Comparison of ENCODE assay signal across 28 cellular contexts in genomic region chr21:37117204-37117603, GRCh38.
"Had no signal": no experiment of that assay in that cellular context is flagged by ENCODE, and none has a peak within 500 bp of the region (broad histone marks: within the 10 kb centered on the region; RNA-seq: fewer than 3 reads in every experiment).

No MANE protein-coding gene starts in this region.

- DNase-seq: activated CD4-positive, alpha-beta memory T cell treated with anti-CD3 and anti-CD28 coated beads for 36 hours; activated CD4-positive, alpha-beta T cell treated with anti-CD3 and anti-CD28 coated beads for 36 hours; activated CD4-positive, alpha-beta T cell treated with anti-CD3 and anti-CD28 coated beads, Interleukin-2, amount 10 ng/mL, durations not matched to agents 24 days and 14 days; activated CD4-positive, CD25-positive, alpha-beta regulatory T cell; activated CD4-positive, CD25-positive, alpha-beta regulatory T cell treated with anti-CD3 and anti-CD28 coated beads, Interleukin-2, amount 50 U/mL, for 72 hours; activated CD8-positive, alpha-beta memory T cell treated with anti-CD3 and anti-CD28 coated beads, Interleukin-2, amount 10 ng/mL, durations not matched to agents 7 days and 5 days; activated CD8-positive, alpha-beta memory T cell treated with anti-CD3 and anti-CD28 coated beads, Interleukin-2, amount 50 U/mL, for 4 hours; activated CD8-positive, alpha-beta T cell treated with anti-CD3 and anti-CD28 coated beads, Interleukin-2, amount 10 ng/mL, durations not matched to agents 7 days and 5 days; activated effector memory CD4-positive, alpha-beta T cell treated with anti-CD3 and anti-CD28 coated beads, Interleukin-2, amount 50 U/mL, for 16 hours; activated naive CD4-positive, alpha-beta T cell treated with anti-CD3 and anti-CD28 coated beads for 36 hours; activated T-cell treated with anti-CD3 and anti-CD28 coated beads, Interleukin-2, amount 50 U/mL, for 1 hour; activated T-cell treated with anti-CD3 and anti-CD28 coated beads, Interleukin-2, amount 50 U/mL, for 48 hours; amniotic stem cell; aorta; body of pancreas; caudate nucleus; cortex of kidney; dermis blood vessel endothelial cell; effector CD4-positive, alpha-beta T cell; effector memory CD8-positive, alpha-beta T cell; esophagus squamous epithelium; foreskin melanocyte had no signal

- H3K9me3 ChIP-seq: body of pancreas, esophagus squamous epithelium, gastroesophageal sphincter had no signal

- H3K4me1 ChIP-seq: gastroesophageal sphincter had no signal

- H3K27me3 Mint-ChIP-seq: activated CD4-positive, alpha-beta memory T cell treated with anti-CD3 and anti-CD28 coated beads for 36 hours; activated CD4-positive, alpha-beta T cell treated with anti-CD3 and anti-CD28 coated beads for 36 hours; activated CD4-positive, alpha-beta T cell treated with anti-CD3 and anti-CD28 coated beads, Interleukin-2, amount 10 ng/mL, durations not matched to agents 24 days and 14 days; activated CD8-positive, alpha-beta memory T cell treated with anti-CD3 and anti-CD28 coated beads, Interleukin-2, amount 10 ng/mL, durations not matched to agents 7 days and 5 days; activated naive CD8-positive, alpha-beta T cell; effector memory CD8-positive, alpha-beta T cell had no signal

- H3K27ac Mint-ChIP-seq: activated CD4-positive, alpha-beta memory T cell treated with anti-CD3 and anti-CD28 coated beads for 36 hours; activated CD4-positive, alpha-beta T cell treated with anti-CD3 and anti-CD28 coated beads for 36 hours; activated CD4-positive, alpha-beta T cell treated with anti-CD3 and anti-CD28 coated beads, Interleukin-2, amount 10 ng/mL, durations not matched to agents 24 days and 14 days; activated CD8-positive, alpha-beta memory T cell treated with anti-CD3 and anti-CD28 coated beads, Interleukin-2, amount 10 ng/mL, durations not matched to agents 7 days and 5 days; activated CD8-positive, alpha-beta T cell treated with anti-CD3 and anti-CD28 coated beads, Interleukin-2, amount 10 ng/mL, durations not matched to agents 7 days and 5 days; activated naive CD4-positive, alpha-beta T cell treated with anti-CD3 and anti-CD28 coated beads for 36 hours; activated naive CD8-positive, alpha-beta T cell; activated T-helper 1 cell treated with anti-CD3 and anti-CD28 coated beads, Interleukin-12 subunit alpha, Interleukin-12 subunit beta, Interleukin-2, Interleukin-4 antibody, amounts not matched to agents 30 ng/mL and 10 ng/mL and 1 ng/mL, durations not matched to agents 14 hours and 24 hours and 36 hours; activated T-helper 2 cell treated with anti-CD3 and anti-CD28 coated beads, Interferon-gamma antibody, Interleukin-2, Interleukin-4, amounts not matched to agents 10 μg/mL and 5 μg/mL and 100 μg/mL, durations not matched to agents 14 hours and 24 hours and 36 hours; effector memory CD8-positive, alpha-beta T cell had no signal

- H3K9me3 Mint-ChIP-seq: activated CD4-positive, alpha-beta T cell treated with anti-CD3 and anti-CD28 coated beads, Interleukin-2, amount 10 ng/mL, durations not matched to agents 24 days and 14 days; activated T-helper 1 cell treated with anti-CD3 and anti-CD28 coated beads, Interleukin-12 subunit alpha, Interleukin-12 subunit beta, Interleukin-2, Interleukin-4 antibody, amounts not matched to agents 30 ng/mL and 10 ng/mL and 1 ng/mL, durations not matched to agents 14 hours and 24 hours and 36 hours; effector memory CD8-positive, alpha-beta T cell had no signal

- H3K4me3 Mint-ChIP-seq: activated CD4-positive, alpha-beta memory T cell treated with anti-CD3 and anti-CD28 coated beads for 36 hours; activated CD4-positive, alpha-beta T cell treated with anti-CD3 and anti-CD28 coated beads for 36 hours; activated CD4-positive, alpha-beta T cell treated with anti-CD3 and anti-CD28 coated beads, Interleukin-2, amount 10 ng/mL, durations not matched to agents 24 days and 14 days; activated CD8-positive, alpha-beta memory T cell treated with anti-CD3 and anti-CD28 coated beads, Interleukin-2, amount 10 ng/mL, durations not matched to agents 7 days and 5 days; activated CD8-positive, alpha-beta T cell treated with anti-CD3 and anti-CD28 coated beads, Interleukin-2, amount 10 ng/mL, durations not matched to agents 7 days and 5 days; activated naive CD4-positive, alpha-beta T cell treated with anti-CD3 and anti-CD28 coated beads for 36 hours; activated naive CD8-positive, alpha-beta T cell; activated T-helper 1 cell treated with anti-CD3 and anti-CD28 coated beads, Interleukin-12 subunit alpha, Interleukin-12 subunit beta, Interleukin-2, Interleukin-4 antibody, amounts not matched to agents 30 ng/mL and 10 ng/mL and 1 ng/mL, durations not matched to agents 14 hours and 24 hours and 36 hours; effector memory CD8-positive, alpha-beta T cell had no signal

- H3K4me3 ChIP-seq: body of pancreas, esophagus squamous epithelium, gastroesophageal sphincter had no signal

- H3K27me3 ChIP-seq: body of pancreas, esophagus squamous epithelium, gastroesophageal sphincter had no signal

- ATAC-seq: activated CD4-positive, alpha-beta T cell treated with anti-CD3 and anti-CD28 coated beads for 36 hours; activated CD8-positive, alpha-beta memory T cell treated with anti-CD3 and anti-CD28 coated beads, Interleukin-2, amount 10 ng/mL, durations not matched to agents 7 days and 5 days; activated CD8-positive, alpha-beta T cell treated with anti-CD3 and anti-CD28 coated beads, Interleukin-2, amount 10 ng/mL, durations not matched to agents 7 days and 5 days; body of pancreas; effector memory CD8-positive, alpha-beta T cell; gastroesophageal sphincter had no signal

- FAIRE-seq: colon had no signal

- H3K36me3 ChIP-seq: gastroesophageal sphincter had no signal

- H3K27ac ChIP-seq: body of pancreas, epithelial cell of prostate, esophagus squamous epithelium, gastroesophageal sphincter had no signal
